ENCODE assay signal across 12 cellular contexts in the genomic region with DNA sequence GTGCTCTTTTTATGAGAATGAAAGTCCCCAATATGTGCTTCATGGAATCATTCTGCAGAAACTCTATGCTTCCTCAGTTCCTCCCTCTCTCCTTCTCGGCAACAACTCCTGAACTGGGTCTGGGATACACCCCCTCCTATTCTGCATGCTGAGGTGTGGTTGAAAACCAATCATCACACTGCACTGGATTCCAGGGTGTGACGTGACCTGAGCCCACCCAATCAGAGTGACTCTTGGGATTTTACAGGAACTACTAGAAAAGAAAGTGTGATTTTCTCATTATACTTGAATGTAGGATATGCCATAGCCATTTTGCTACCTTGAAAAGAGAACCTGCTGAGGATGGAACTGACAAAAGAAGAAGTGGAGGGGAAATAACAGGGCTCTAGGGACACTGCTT. TPM values are rescaled to one million over a fixed set of nuclear protein-coding genes. Genes with fewer than 3 reads are reported as not detected.
A peak's percentile ranks its signal among the peaks of the same experiment; 100 is the strongest.
DNase-seq lines count a peak whose midpoint lies in the region; ATAC-seq and TF ChIP-seq lines count a peak whose summit lies in the region.
"Had no signal": no experiment of that assay in that cellular context is flagged by ENCODE, and none has a peak within 500 bp of the region (broad histone marks: within the 10 kb centered on the region; RNA-seq: fewer than 3 reads in every experiment).

No MANE protein-coding gene starts in this region.

- POLR2A ChIA-PET in T-cell (lab: Charles Lee), result no interaction called here

- intact Hi-C loops in body of pancreas (cut with DNase I), result no loop called here

- TF ChIP-seq POLR2A in body of pancreas (IDR thresholded peaks at IDR 0.05), result no peak

- H3K36me3 ChIP-seq in BE2C (no peaks in the 10 kb centered on the region), H7 (replicated peaks; ENCODE audit: control insufficient read depth, insufficient read depth, low read length) (no peaks in the 10 kb centered on the region), body of pancreas (replicated peaks in 1 of 2; ENCODE audit: insufficient read depth in 1 of 2, low read depth in 2 of 2) (no peaks in the 10 kb centered on the region)

- H3K4me1 Mint-ChIP-seq in nephron progenitor cell, result peaks cover 54% of the 10 kb centered on the region
- peaks cover 51 to 64% (median 57%) of the 10 kb centered on the region in 3 donors for H3K4me1 Mint-ChIP-seq in T-cell

- H3K4me1 ChIP-seq in BE2C (peaks cover 8% of the 10 kb centered on the region; the same call in 1 of the 2 replicates), body of pancreas (peaks cover 71% of the 10 kb centered on the region)

- H3K27ac Mint-ChIP-seq in nephron progenitor cell (peak overlapping the region; percentile 65), T-cell (no peak overlapping the region)
- H3K27ac Mint-ChIP-seq: activated naive CD4-positive, alpha-beta T cell treated with anti-CD3 and anti-CD28 coated beads, Interleukin-2, amount 10 ng/mL, durations not matched to agents 7 days and 5 days had no signal

- H3K9me3 ChIP-seq in BE2C, result no peaks in the 10 kb centered on the region
- H3K9me3 ChIP-seq in body of pancreas, result no peaks in the 10 kb centered on the region

- TF ChIP-seq CTCF in BE2C (IDR thresholded peaks at IDR 0.05; ENCODE audit: low read depth, low read length) (no peak), body of pancreas (IDR thresholded peaks at IDR 0.05) (no peak), nephron progenitor cell (IDR thresholded peaks at IDR 0.05) (no peak)

- DNase-seq in BE2C (peak; percentile 10), H7 (peak; percentile 48), body of pancreas (no peak), nephron progenitor cell (peak; percentile 4), T-cell (no peak)
- no peak for DNase-seq in activated CD4-positive, CD25-positive, alpha-beta regulatory T cell treated with anti-CD3 and anti-CD28 coated beads, Interleukin-2, amount 50 U/mL, for 72 hours
- DNase-seq in activated naive CD4-positive, alpha-beta T cell treated with Interleukin-2 at 50 U/mL for 16 hours, result no peak
- DNase-seq: activated naive CD4-positive, alpha-beta T cell treated with anti-CD3 and anti-CD28 coated beads, Interleukin-2, amount 10 ng/mL, durations not matched to agents 7 days and 5 days; CD4-positive, alpha-beta memory T cell; T-helper 9 cell had no signal

- no peaks in the 10 kb centered on the region for H3K27me3 ChIP-seq in BE2C
- H3K27me3 ChIP-seq in H7 (ENCODE audit: control insufficient read depth, insufficient read depth, low read length), result no peaks in the 10 kb centered on the region
- H3K27me3 ChIP-seq in body of pancreas, result no peaks in the 10 kb centered on the region

- H3K4me3 ChIP-seq in BE2C (ENCODE audit: low read depth, low read length), result peak overlapping the region; percentile 24
- H3K4me3 ChIP-seq in H7 (ENCODE audit: insufficient read depth, low read depth, low read length), result no peak overlapping the region
- H3K4me3 ChIP-seq in body of pancreas, result no peak overlapping the region
- H3K4me3 ChIP-seq: PC-9 had no signal

- WGBS in body of pancreas, 2 donors, result 80 to 89% methylated on average over 2 of the region's 2 CpGs

- H3K36me3 Mint-ChIP-seq in nephron progenitor cell (ENCODE audit: low read depth) (peaks cover 11% of the 10 kb centered on the region), T-cell (peaks cover 35% of the 10 kb centered on the region)

- H3K9me3 Mint-ChIP-seq in nephron progenitor cell (no peaks in the 10 kb centered on the region), T-cell (no peaks in the 10 kb centered on the region)
- H3K9me3 Mint-ChIP-seq: activated naive CD4-positive, alpha-beta T cell treated with anti-CD3 and anti-CD28 coated beads, Interleukin-2, amount 10 ng/mL, durations not matched to agents 7 days and 5 days; CD4-positive, alpha-beta memory T cell had no signal

- H3K27me3 Mint-ChIP-seq in nephron progenitor cell (ENCODE audit: low read depth, poor library complexity), result peaks cover 3% of the 10 kb centered on the region
- no peaks in the 10 kb centered on the region for H3K27me3 Mint-ChIP-seq in T-cell
- H3K27me3 Mint-ChIP-seq: activated naive CD4-positive, alpha-beta T cell treated with anti-CD3 and anti-CD28 coated beads, Interleukin-2, amount 10 ng/mL, durations not matched to agents 7 days and 5 days; CD4-positive, alpha-beta memory T cell had no signal

- H3K27ac ChIP-seq in body of pancreas, result peak overlapping the region; percentile 71 to 91 (median 79)
- H3K27ac ChIP-seq: PC-9 had no signal

- ATAC-seq in body of pancreas, result no peak
- no peak for ATAC-seq in GM18909 (IDR thresholded peaks at IDR 0.05; ENCODE audit: poor library complexity, unreplicated experiment)
- ATAC-seq in T-cell (replicated peaks in 1 of 4), result no peak

- H3K4me3 Mint-ChIP-seq in nephron progenitor cell (peak overlapping the region; percentile 67), T-cell (no peak overlapping the region)
- H3K4me3 Mint-ChIP-seq: activated naive CD4-positive, alpha-beta T cell treated with anti-CD3 and anti-CD28 coated beads, Interleukin-2, amount 10 ng/mL, durations not matched to agents 7 days and 5 days had no signal

- CTCF ChIA-PET in T-cell (lab: Charles Lee), result no interaction called here

RNA-seq across cellular contexts. Expression of a gene that starts 36.3 kb away (rescaled TPM):
- 8.5 TPM for polyA plus RNA-seq in BE2C (2012; ENCODE audit: insufficient read depth, insufficient read length, low read depth)
- total RNA-seq in H7 (2014; rRNA removed; shearing (Covaris generic)), result 7.3 and 8.9 TPM in 2 replicates
- total RNA-seq in body of pancreas (10 to 100 TPM; 14.0 to 18.5 TPM), T-cell (10 to 100 TPM; 18.3 to 31.5 (median 25.1) TPM)

Comparison
In these comparisons a context has a peak if more than half of its experiments do, and no peak if none do; other contexts are left out.
1. DNase-seq: peak in BE2C (single experiment), H7 (single experiment) and nephron progenitor cell (single experiment); none in body of pancreas (0 of 4), activated CD4-positive, CD25-positive, alpha-beta regulatory T cell treated with anti-CD3 and anti-CD28 coated beads, Interleukin-2, amount 50 U/mL, for 72 hours (single experiment), activated naive CD4-positive, alpha-beta T cell treated with Interleukin-2 at 50 U/mL for 16 hours (single experiment) and T-cell (0 of 34).